ENCODE assay signal across 8 cellular contexts in the genomic region with DNA sequence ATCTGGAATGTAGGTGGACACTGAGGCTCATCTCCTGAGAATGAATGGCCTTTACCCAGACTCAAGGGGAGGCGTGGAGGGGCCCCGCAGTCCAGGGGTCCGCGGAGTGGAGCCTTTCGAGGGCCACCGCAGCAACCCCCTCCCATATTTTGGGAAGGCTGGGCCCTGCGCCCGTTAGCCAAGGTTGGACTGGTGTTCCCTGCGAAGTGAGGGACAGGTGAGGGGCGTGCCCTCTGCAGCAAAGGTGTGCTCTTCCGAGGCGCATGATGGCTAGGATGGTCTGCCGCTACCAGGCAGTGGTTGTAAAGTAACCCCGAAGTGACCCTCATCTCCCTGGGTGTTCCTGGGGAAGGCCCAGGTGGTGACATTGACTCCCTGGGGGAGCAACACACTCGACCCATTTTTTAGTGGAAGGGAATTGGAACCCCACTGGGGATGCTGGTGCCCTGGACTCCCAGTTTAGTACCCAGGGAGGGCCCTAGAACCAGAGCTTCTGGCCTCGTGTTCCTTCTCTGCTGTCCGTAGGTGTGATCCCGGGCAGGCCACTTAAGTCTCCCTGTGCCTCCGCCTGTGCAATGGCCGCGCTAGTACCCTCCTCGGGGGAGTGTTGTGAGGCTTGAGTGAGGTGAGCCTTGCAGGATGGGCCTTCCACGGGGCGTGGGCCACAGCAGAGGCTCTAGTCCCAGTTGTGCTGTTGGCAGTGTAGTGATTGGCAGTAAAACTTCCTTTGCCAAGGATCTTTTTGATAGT. TPM values are rescaled to one million over a fixed set of nuclear protein-coding genes. Genes with fewer than 3 reads are reported as not detected.
A peak's percentile ranks its signal among the peaks of the same experiment; 100 is the strongest.
DNase-seq lines count a peak whose midpoint lies in the region; ATAC-seq and TF ChIP-seq lines count a peak whose summit lies in the region.

No MANE protein-coding gene starts in this region.

- no peaks in the 10 kb centered on the region for H3K9me3 Mint-ChIP-seq in chondrocyte (ENCODE audit: low read depth)

- intact Hi-C loops in cardiac septum (cut with DNase I) = no loop called here
- intact Hi-C loops in mucosa of descending colon (cut with DNase I, micrococcal nuclease) = no loop called here

- H3K9me3 ChIP-seq in cardiac muscle cell (ENCODE audit: low read depth) (no peaks in the 10 kb centered on the region), mucosa of descending colon (no peaks in the 10 kb centered on the region)

- H3K4me1 ChIP-seq in cardiac muscle cell (ENCODE audit: low read depth) (no peaks in the 10 kb centered on the region), mucosa of descending colon (ENCODE audit: low read depth) (peaks cover 13% of the 10 kb centered on the region), urinary bladder (ENCODE audit: insufficient read depth) (no peaks in the 10 kb centered on the region)

- no peak overlapping the region for H3K27ac Mint-ChIP-seq in chondrocyte (ENCODE audit: unreplicated experiment)

- peaks cover 5% of the 10 kb centered on the region for H3K4me1 Mint-ChIP-seq in chondrocyte (ENCODE audit: low read depth)

- peaks cover 3% of the 10 kb centered on the region for H3K36me3 ChIP-seq in cardiac muscle cell
- H3K36me3 ChIP-seq in mucosa of descending colon (ENCODE audit: low read depth) = no peaks in the 10 kb centered on the region
- no peaks in the 10 kb centered on the region for H3K36me3 ChIP-seq in urinary bladder (ENCODE audit: insufficient read depth)

- ATAC-seq in mucosa of descending colon (no peak), HG03342 (IDR thresholded peaks at IDR 0.05; ENCODE audit: unreplicated experiment) (no peak)

- H3K27me3 Mint-ChIP-seq in chondrocyte (ENCODE audit: low read depth) = peaks cover 8% of the 10 kb centered on the region

- DNase-seq in cardiac muscle cell (ENCODE audit: low read depth in 1 of 2, low spot score in 1 of 2) (no peak), cardiac septum (ENCODE audit: low spot score) (no peak), chondrocyte (ENCODE audit: low spot score) (no peak), mucosa of descending colon (no peak), anterior cingulate cortex (lab: John Stamatoyannopoulos, UW) (no peak), dedifferentiated amniotic fluid mesenchymal stem cell (ENCODE audit: extremely low spot score) (no peak)

- 66% methylated on average over 24 of the region's 24 CpGs for WGBS in urinary bladder

- no peak overlapping the region for H3K27ac ChIP-seq in cardiac muscle cell
- no peak overlapping the region for H3K27ac ChIP-seq in urinary bladder (ENCODE audit: low read depth)

- H3K36me3 Mint-ChIP-seq in chondrocyte (ENCODE audit: low read depth) = peaks cover 12% of the 10 kb centered on the region

- TF ChIP-seq CTCF in cardiac muscle cell (IDR thresholded peaks at IDR 0.05; ENCODE audit: low read depth, low read length) = no peak
- no peak for TF ChIP-seq CTCF in chondrocyte (IDR thresholded peaks at IDR 0.05)
- no peak for TF ChIP-seq CTCF in mucosa of descending colon (IDR thresholded peaks at IDR 0.05)

- H3K4me3 ChIP-seq in cardiac muscle cell (peak overlapping the region; percentile 96), mucosa of descending colon (peak overlapping the region; percentile 9), urinary bladder (ENCODE audit: low read depth, low read length) (peak overlapping the region; percentile 67)

- peak overlapping the region; percentile 61 for H3K4me3 Mint-ChIP-seq in chondrocyte (ENCODE audit: unreplicated experiment)

- H3K27me3 ChIP-seq in cardiac muscle cell = peaks cover 30% of the 10 kb centered on the region

RNA-seq across cellular contexts. Expression of gene FAM241B, which starts 0.8 kb away (rescaled TPM):
- 8.5 and 13.7 TPM in 2 replicates for total RNA-seq in cardiac muscle cell
- polyA plus RNA-seq in cardiac muscle cell = 42.4 and 45.3 TPM in 2 replicates
- total RNA-seq in cardiac septum = 5.7 TPM
- total RNA-seq in chondrocyte = 5.0 to 13.7 TPM (median 9.7 TPM) in 3 replicates
- total RNA-seq in mucosa of descending colon = 1 to 10 TPM; 2.2 to 3.7 (median 3.5) TPM
- not detected for total RNA-seq in urinary bladder
- polyA plus RNA-seq in urinary bladder = 5.0 TPM

RNA-seq across cellular contexts. Expression of gene NEUROG3, which starts 57.6 kb away (rescaled TPM):
- total RNA-seq in cardiac muscle cell = not detected in 2 replicates
- not detected in 2 replicates for polyA plus RNA-seq in cardiac muscle cell
- total RNA-seq in cardiac septum = not detected
- not detected in 3 replicates for total RNA-seq in chondrocyte
- total RNA-seq in mucosa of descending colon = 1 to 10 TPM in 1 of 3 donors, under 1 TPM in 2; 0.35 to 6.7 (median 0.78) TPM
- not detected for total RNA-seq in urinary bladder
- not detected for polyA plus RNA-seq in urinary bladder

Comparison
In these comparisons a context has a peak if more than half of its experiments do, and no peak if none do; other contexts are left out.
1. H3K4me3 ChIP-seq: peak in every context shown above with its lines; median percentile 96 in cardiac muscle cell; 67 in urinary bladder; 9 in mucosa of descending colon.